In the genomic region with DNA sequence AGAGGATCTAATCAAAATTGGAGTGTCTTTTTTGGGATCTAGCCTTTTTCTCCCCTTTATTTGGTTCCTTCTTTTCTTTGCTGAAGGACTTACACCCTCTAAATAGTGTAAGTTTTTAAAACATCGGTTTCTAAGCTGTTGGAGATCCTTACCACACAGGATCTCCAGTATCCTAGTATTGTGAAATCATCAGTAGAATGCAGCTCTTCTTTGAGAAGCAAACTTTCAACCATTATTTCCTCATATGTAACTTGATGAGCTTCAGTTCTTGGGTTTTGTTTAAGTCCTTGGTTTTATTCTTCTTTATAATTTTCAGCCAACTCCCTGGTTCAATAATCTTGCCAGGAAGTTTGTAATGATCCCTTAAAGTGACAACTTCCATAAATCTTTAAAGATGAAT, we compare ENCODE assay signal across 2 cellular contexts.
TF ChIP-seq lines count a peak whose summit lies in the region.

No MANE protein-coding gene starts in this region.

TF ChIP-seq in GM23338, 12 proteins besides CTCF, POLR2A, EP300 and RAD21 (continues in another document):
- TF ChIP-seq, protein P1, sequence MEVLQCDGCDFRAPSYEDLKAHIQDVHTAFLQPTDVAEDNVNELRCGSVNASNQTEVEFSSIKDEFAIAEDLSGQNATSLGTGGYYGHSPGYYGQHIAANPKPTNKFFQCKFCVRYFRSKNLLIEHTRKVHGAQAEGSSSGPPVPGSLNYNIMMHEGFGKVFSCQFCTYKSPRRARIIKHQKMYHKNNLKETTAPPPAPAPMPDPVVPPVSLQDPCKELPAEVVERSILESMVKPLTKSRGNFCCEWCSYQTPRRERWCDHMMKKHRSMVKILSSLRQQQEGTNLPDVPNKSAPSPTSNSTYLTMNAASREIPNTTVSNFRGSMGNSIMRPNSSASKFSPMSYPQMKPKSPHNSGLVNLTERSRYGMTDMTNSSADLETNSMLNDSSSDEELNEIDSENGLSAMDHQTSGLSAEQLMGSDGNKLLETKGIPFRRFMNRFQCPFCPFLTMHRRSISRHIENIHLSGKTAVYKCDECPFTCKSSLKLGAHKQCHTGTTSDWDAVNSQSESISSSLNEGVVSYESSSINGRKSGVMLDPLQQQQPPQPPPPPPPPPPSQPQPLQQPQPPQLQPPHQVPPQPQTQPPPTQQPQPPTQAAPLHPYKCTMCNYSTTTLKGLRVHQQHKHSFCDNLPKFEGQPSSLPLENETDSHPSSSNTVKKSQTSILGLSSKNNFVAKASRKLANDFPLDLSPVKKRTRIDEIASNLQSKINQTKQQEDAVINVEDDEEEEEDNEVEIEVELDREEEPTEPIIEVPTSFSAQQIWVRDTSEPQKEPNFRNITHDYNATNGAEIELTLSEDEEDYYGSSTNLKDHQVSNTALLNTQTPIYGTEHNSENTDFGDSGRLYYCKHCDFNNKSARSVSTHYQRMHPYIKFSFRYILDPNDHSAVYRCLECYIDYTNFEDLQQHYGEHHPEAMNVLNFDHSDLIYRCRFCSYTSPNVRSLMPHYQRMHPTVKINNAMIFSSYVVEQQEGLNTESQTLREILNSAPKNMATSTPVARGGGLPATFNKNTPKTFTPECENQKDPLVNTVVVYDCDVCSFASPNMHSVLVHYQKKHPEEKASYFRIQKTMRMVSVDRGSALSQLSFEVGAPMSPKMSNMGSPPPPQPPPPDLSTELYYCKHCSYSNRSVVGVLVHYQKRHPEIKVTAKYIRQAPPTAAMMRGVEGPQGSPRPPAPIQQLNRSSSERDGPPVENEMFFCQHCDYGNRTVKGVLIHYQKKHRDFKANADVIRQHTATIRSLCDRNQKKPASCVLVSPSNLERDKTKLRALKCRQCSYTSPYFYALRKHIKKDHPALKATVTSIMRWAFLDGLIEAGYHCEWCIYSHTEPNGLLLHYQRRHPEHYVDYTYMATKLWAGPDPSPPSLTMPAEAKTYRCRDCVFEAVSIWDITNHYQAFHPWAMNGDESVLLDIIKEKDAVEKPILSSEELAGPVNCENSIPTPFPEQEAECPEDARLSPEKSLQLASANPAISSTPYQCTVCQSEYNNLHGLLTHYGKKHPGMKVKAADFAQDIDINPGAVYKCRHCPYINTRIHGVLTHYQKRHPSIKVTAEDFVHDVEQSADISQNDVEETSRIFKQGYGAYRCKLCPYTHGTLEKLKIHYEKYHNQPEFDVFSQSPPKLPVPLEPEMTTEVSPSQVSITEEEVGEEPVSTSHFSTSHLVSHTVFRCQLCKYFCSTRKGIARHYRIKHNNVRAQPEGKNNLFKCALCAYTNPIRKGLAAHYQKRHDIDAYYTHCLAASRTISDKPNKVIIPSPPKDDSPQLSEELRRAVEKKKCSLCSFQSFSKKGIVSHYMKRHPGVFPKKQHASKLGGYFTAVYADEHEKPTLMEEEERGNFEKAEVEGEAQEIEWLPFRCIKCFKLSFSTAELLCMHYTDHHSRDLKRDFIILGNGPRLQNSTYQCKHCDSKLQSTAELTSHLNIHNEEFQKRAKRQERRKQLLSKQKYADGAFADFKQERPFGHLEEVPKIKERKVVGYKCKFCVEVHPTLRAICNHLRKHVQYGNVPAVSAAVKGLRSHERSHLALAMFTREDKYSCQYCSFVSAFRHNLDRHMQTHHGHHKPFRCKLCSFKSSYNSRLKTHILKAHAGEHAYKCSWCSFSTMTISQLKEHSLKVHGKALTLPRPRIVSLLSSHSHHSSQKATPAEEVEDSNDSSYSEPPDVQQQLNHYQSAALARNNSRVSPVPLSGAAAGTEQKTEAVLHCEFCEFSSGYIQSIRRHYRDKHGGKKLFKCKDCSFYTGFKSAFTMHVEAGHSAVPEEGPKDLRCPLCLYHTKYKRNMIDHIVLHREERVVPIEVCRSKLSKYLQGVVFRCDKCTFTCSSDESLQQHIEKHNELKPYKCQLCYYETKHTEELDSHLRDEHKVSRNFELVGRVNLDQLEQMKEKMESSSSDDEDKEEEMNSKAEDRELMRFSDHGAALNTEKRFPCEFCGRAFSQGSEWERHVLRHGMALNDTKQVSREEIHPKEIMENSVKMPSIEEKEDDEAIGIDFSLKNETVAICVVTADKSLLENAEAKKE (CRISPR knock-in tag; IDR thresholded peaks at IDR 0.05) = no peak
- TF ChIP-seq STAT1 (IDR thresholded peaks at IDR 0.05; ENCODE audit: unreplicated experiment) (no peak), EZH2phosphoT487 (IDR thresholded peaks at IDR 0.05; ENCODE audit: unreplicated experiment) (no peak), CREB1 (CRISPR knock-in tag; IDR thresholded peaks at IDR 0.05; ENCODE audit: low read depth) (no peak), POLR2AphosphoS5 (IDR thresholded peaks at IDR 0.05; ENCODE audit: low read depth) (no peak), ZNF331 (CRISPR knock-in tag; IDR thresholded peaks at IDR 0.05; ENCODE audit: low read depth) (no peak), JUNB (IDR thresholded peaks at IDR 0.05; ENCODE audit: unreplicated experiment) (no peak), NANOG (IDR thresholded peaks at IDR 0.05; ENCODE audit: borderline replicate concordance) (no peak), EZH2 (IDR thresholded peaks at IDR 0.05; ENCODE audit: low read depth, unreplicated experiment) (no peak)
- TF ChIP-seq, protein P2, sequence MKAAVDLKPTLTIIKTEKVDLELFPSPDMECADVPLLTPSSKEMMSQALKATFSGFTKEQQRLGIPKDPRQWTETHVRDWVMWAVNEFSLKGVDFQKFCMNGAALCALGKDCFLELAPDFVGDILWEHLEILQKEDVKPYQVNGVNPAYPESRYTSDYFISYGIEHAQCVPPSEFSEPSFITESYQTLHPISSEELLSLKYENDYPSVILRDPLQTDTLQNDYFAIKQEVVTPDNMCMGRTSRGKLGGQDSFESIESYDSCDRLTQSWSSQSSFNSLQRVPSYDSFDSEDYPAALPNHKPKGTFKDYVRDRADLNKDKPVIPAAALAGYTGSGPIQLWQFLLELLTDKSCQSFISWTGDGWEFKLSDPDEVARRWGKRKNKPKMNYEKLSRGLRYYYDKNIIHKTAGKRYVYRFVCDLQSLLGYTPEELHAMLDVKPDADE (IDR thresholded peaks at IDR 0.05) = no peak

TF ChIP-seq in K562, 482 proteins besides CTCF, POLR2A, EP300 and RAD21:
- TF ChIP-seq TCF7L2 (IDR thresholded peaks at IDR 0.05; ENCODE audit: low read depth, low read length) (no peak), CEBPG (CRISPR knock-in tag; IDR thresholded peaks at IDR 0.05) (no peak), CEBPG (tag; conservative IDR thresholded peaks at IDR 0.05 in 1 of 2, IDR thresholded peaks at IDR 0.05 in 1 of 2) (0 out of 4 replicates have a peak, but pooled peaks of 1 of the 2 experiments have one; percentile 43), CEBPB (tag; IDR thresholded peaks at IDR 0.05) (peak; percentile 80)
